ENCODE assay signal across 8 cellular contexts in the genomic region with DNA sequence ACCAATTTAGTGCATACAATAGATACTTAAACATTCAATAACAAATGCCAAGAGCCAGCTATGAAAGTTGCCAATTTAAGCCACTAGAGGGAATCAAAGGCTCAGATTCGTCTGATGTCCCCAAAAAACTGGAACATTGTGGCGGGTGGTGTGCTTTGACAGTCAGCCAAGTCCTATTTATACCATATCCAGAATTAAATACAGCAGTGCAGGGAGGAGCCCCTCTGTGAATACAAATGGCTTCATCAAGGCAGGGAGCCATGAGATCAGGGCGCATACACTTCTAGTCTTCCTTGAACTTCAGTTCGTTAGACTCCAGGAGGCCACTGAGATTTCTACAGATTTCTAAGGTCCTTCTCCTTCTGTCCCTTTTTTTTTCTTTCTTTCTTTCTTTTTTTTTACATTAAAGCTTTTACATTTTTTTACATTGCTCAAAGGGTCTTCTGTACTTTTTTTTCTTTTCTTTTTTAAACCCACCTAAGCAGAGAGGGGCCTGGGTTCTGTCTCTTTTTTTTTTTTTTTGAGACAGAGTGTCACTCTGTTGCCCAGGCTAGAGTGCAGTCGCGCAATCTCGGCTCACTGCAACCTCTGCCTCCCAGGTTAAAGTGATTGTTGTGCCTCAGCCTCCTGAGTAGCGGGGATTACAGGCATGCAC. TPM values are rescaled to one million over a fixed set of nuclear protein-coding genes. Genes with fewer than 3 reads are reported as not detected.
DNase-seq lines count a peak whose midpoint lies in the region; ATAC-seq, FAIRE-seq and TF ChIP-seq lines count a peak whose summit lies in the region.

No MANE protein-coding gene starts in this region.

- POLR2A ChIA-PET in CD4-positive, alpha-beta T cell (lab: Charles Lee): interaction anchor here (0.9 to 6.6 kb wide), 13 partner anchors 11 to 158 kb away, joined by 3 to 226 read pairs (median 4); a partner anchor contains a TSS

- no peak overlapping the region for H3K9ac ChIP-seq in H9 (ENCODE audit: extremely low read depth, insufficient read length, low read length)

- H3K4me2 ChIP-seq in H9 (ENCODE audit: insufficient read depth, insufficient read length, low read length): no peak overlapping the region

- H2BK120ac ChIP-seq in H9 (ENCODE audit: low read depth, low read length, poor library complexity, severe bottlenecking): no peak overlapping the region

- ATAC-seq in CD4-positive, alpha-beta T cell (ENCODE audit: poor library complexity): peak; percentile 75
- peak; percentile 63 to 72 for ATAC-seq in activated T-cell treated with anti-CD3 and anti-CD28 coated beads, Interleukin-2, amount 50 U/mL, for 4 hours
- no peak for ATAC-seq in HG03159 (IDR thresholded peaks at IDR 0.05; ENCODE audit: unreplicated experiment)

- H3K27me3 Mint-ChIP-seq in CD4-positive, alpha-beta T cell: no peaks in the 10 kb centered on the region
- H3K27me3 Mint-ChIP-seq in H9 (ENCODE audit: low read depth): no peaks in the 10 kb centered on the region
- H3K27me3 Mint-ChIP-seq in activated T-cell treated with anti-CD3 and anti-CD28 coated beads, Interleukin-2, amount 50 U/mL, for 4 hours (ENCODE audit: low read depth): no peaks in the 10 kb centered on the region
- H3K27me3 Mint-ChIP-seq in nephron progenitor cell (ENCODE audit: low read depth, poor library complexity): peaks cover 3% of the 10 kb centered on the region

- H3K27me3 ChIP-seq in CD4-positive, alpha-beta T cell (ENCODE audit: control insufficient read depth, insufficient read depth, low read length): no peaks in the 10 kb centered on the region
- no peaks in the 10 kb centered on the region for H3K27me3 ChIP-seq in H9 (ENCODE audit: insufficient read depth, low read length)

- H4K8ac ChIP-seq in H9 (replicated peaks; ENCODE audit: insufficient read length, low read depth, low read length): no peak overlapping the region

- H3K27ac ChIP-seq in CD4-positive, alpha-beta T cell (ENCODE audit: low read depth, low read length): no peak overlapping the region
- no peak overlapping the region for H3K27ac ChIP-seq in H9 (ENCODE audit: insufficient read length, low read depth, low read length)

- peaks cover 4% of the 10 kb centered on the region for H4K20me1 ChIP-seq in H9 (ENCODE audit: control insufficient read depth, insufficient read depth, insufficient read length)

- H3K4ac ChIP-seq in H9 (ENCODE audit: low read depth, low read length): no peak overlapping the region

- no peaks in the 10 kb centered on the region for H3K9me3 ChIP-seq in CD4-positive, alpha-beta T cell (ENCODE audit: control insufficient read depth, low read length)
- no peaks in the 10 kb centered on the region for H3K9me3 ChIP-seq in H9 (ENCODE audit: control insufficient read depth, low read depth, low read length)

- peak overlapping the region; percentile 52 for H3K27ac Mint-ChIP-seq in CD4-positive, alpha-beta T cell
- H3K27ac Mint-ChIP-seq in H9: no peak overlapping the region
- H3K27ac Mint-ChIP-seq in nephron progenitor cell: peak overlapping the region; percentile 84

- no peak overlapping the region for H3K18ac ChIP-seq in H9 (ENCODE audit: insufficient read length, low read depth, low read length)

- H3T11ph ChIP-seq in H9 (ENCODE audit: low read length): no peak overlapping the region

- H2BK15ac ChIP-seq in H9 (ENCODE audit: low read depth, low read length): no peak overlapping the region

- no peaks in the 10 kb centered on the region for H3K4me1 ChIP-seq in H9 (ENCODE audit: insufficient read depth, low read length)

- no peak overlapping the region for H4K5ac ChIP-seq in H9 (ENCODE audit: insufficient read length, low read depth, low read length)

- H3K23me2 ChIP-seq in H9 (ENCODE audit: insufficient read length, low read depth, low read length, poor library complexity, severe bottlenecking): no peaks in the 10 kb centered on the region

- no CpG with 5 or more reads among the region's 8 CpGs for WGBS in H9 (ENCODE audit: extremely low coverage, insufficient read length, low lambda C conversion rate)

- CTCF ChIA-PET in CD4-positive, alpha-beta T cell (lab: Charles Lee): interaction anchor here (0.6 to 3.6 kb wide), 19 partner anchors 9 to 1778 kb away, joined by 3 to 29 read pairs (median 4); a partner anchor contains a TSS

- intact Hi-C loops in CD4-positive, alpha-beta T cell (cut with DNase I, micrococcal nuclease): loop anchor here in 1 of 2 experiments (2.0 to 5.0 kb wide), 2 partner anchors 41 to 143 kb away; a partner anchor contains a TSS

- no peak overlapping the region for H2BK20ac ChIP-seq in H9 (ENCODE audit: low read depth, low read length, poor library complexity, severe bottlenecking)

- H3K79me1 ChIP-seq in H9 (ENCODE audit: insufficient read depth, low read depth, low read length, poor library complexity, severe bottlenecking): no peaks in the 10 kb centered on the region

- no peak overlapping the region for H2AK5ac ChIP-seq in H9 (ENCODE audit: insufficient read length, low read length)

- H2AFZ ChIP-seq in H9 (ENCODE audit: low read length): no peak overlapping the region

- no peak overlapping the region for H2BK5ac ChIP-seq in H9 (ENCODE audit: insufficient read length, low read length)

- DNase-seq in CD4-positive, alpha-beta T cell: peak in 6 of 10 experiments; percentile 12 to 30 (median 16)
- DNase-seq in H9 (no peak), NCI-H524 (lab: John Stamatoyannopoulos, UW) (peak; percentile 61 to 85), fibroblast of peridontal ligament (ENCODE audit: extremely low read depth) (peak; percentile 93), nephron progenitor cell (no peak), GM19239 (ENCODE audit: insufficient read length, low spot score) (no peak)
- DNase-seq in activated T-cell treated with anti-CD3 and anti-CD28 coated beads, Interleukin-2, amount 50 U/mL, for 4 hours: peak; percentile 10

- no peaks in the 10 kb centered on the region for H3K79me2 ChIP-seq in H9 (ENCODE audit: insufficient read depth, low read length)

- H4K91ac ChIP-seq in H9 (ENCODE audit: insufficient read length, low read depth, low read length): no peak overlapping the region

- no peak overlapping the region for H3K23ac ChIP-seq in H9 (ENCODE audit: insufficient read length, low read depth, low read length)

- no peak overlapping the region for H3K56ac ChIP-seq in H9 (ENCODE audit: insufficient read length, low read depth, low read length)

- TF ChIP-seq CTCF in CD4-positive, alpha-beta T cell (IDR thresholded peaks at IDR 0.05): peak; percentile 69
- TF ChIP-seq CTCF in H9 (conservative IDR thresholded peaks at IDR 0.05) (peak; percentile 72), nephron progenitor cell (IDR thresholded peaks at IDR 0.05) (peak; percentile 50)

- FAIRE-seq in GM19239 (lab: Jason Lieb, UNC): no peak

- no peaks in the 10 kb centered on the region for H3K9me3 Mint-ChIP-seq in CD4-positive, alpha-beta T cell
- H3K9me3 Mint-ChIP-seq in H9 (no peaks in the 10 kb centered on the region), nephron progenitor cell (no peaks in the 10 kb centered on the region)
- no peaks in the 10 kb centered on the region for H3K9me3 Mint-ChIP-seq in activated T-cell treated with anti-CD3 and anti-CD28 coated beads, Interleukin-2, amount 50 U/mL, for 4 hours

- peaks cover 30% of the 10 kb centered on the region for H3K4me1 Mint-ChIP-seq in CD4-positive, alpha-beta T cell (ENCODE audit: low read depth)
- H3K4me1 Mint-ChIP-seq in H9 (peaks cover 18 to 20% of the 10 kb centered on the region in 2 experiments), nephron progenitor cell (peaks cover 58% of the 10 kb centered on the region)
- peaks cover 26% of the 10 kb centered on the region for H3K4me1 Mint-ChIP-seq in activated T-cell treated with anti-CD3 and anti-CD28 coated beads, Interleukin-2, amount 50 U/mL, for 4 hours (ENCODE audit: low read depth)

- H2BK12ac ChIP-seq in H9 (ENCODE audit: insufficient read length, low read depth, low read length): no peak overlapping the region

- no peaks in the 10 kb centered on the region for H3K36me3 Mint-ChIP-seq in CD4-positive, alpha-beta T cell (ENCODE audit: low read depth)
- H3K36me3 Mint-ChIP-seq in H9 (ENCODE audit: insufficient read depth in 1 of 3, low read depth in 3 of 3) (peaks cover 0 to 1% (median 0%) of the 10 kb centered on the region in 3 experiments; a peak in 1 of 7 replicates), nephron progenitor cell (ENCODE audit: low read depth) (peaks cover 18% of the 10 kb centered on the region)
- peaks cover 2% of the 10 kb centered on the region for H3K36me3 Mint-ChIP-seq in activated T-cell treated with anti-CD3 and anti-CD28 coated beads, Interleukin-2, amount 50 U/mL, for 4 hours (ENCODE audit: insufficient read depth)

- H3K4me3 Mint-ChIP-seq in CD4-positive, alpha-beta T cell: no peak overlapping the region
- H3K4me3 Mint-ChIP-seq in H9 (no peak overlapping the region), nephron progenitor cell (no peak overlapping the region)
- H3K4me3 Mint-ChIP-seq in activated T-cell treated with anti-CD3 and anti-CD28 coated beads, Interleukin-2, amount 50 U/mL, for 4 hours: no peak overlapping the region

- no peak overlapping the region for H3K14ac ChIP-seq in H9 (ENCODE audit: insufficient read depth, low read length)

RNA-seq across cellular contexts. Expression of a gene that starts 41.5 kb away (rescaled TPM):
- 100 to 1,000 TPM; 788 to 811 TPM for total RNA-seq in CD4-positive, alpha-beta T cell
- 2,142 and 2,160 TPM in 2 replicates for total RNA-seq in H9 (2021)
- 1,000 to 10,000 TPM; 3,255 to 3,669 (median 3,417) TPM for total RNA-seq in activated T-cell treated with anti-CD3 and anti-CD28 coated beads, Interleukin-2, amount 50 U/mL, for 4 hours

Comparison
In these comparisons a context has a peak if more than half of its experiments do, and no peak if none do; other contexts are left out.
1. DNase-seq: peak in CD4-positive, alpha-beta T cell (6 of 10), NCI-H524 (2 of 2), activated T-cell treated with anti-CD3 and anti-CD28 coated beads, Interleukin-2, amount 50 U/mL, for 4 hours (single experiment) and fibroblast of peridontal ligament (single experiment); none in H9 (single experiment), nephron progenitor cell (single experiment) and GM19239 (single experiment).
2. H3K27ac Mint-ChIP-seq: peak in CD4-positive, alpha-beta T cell (single experiment) and nephron progenitor cell (single experiment); none in H9 (0 of 3).
3. Peak in every context shown above with its lines, with median percentiles within 50 percentile points of each other: CTCF ChIP-seq.